Comparison of ENCODE assay signal across 20 cellular contexts in the genomic region with DNA sequence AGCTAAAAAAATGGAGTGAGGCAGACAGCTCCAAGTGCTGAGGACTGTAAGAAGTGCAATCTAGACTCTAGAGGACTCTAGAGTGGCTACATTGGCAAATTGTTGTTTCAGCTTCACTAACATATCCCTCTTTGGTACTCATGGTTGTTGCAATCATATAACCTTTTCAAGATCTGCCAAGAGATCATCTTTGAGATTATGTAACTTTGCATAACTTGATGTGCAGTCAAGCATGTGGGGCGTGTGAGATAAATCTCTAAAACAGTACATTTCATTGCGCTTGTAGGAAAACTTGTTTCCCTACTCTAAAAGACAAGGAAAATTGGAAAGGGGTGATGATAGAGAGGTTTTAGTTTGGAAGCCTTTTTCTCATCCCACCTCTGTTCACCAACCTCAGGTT. TPM values are rescaled to one million over a fixed set of nuclear protein-coding genes. Genes with fewer than 3 reads are reported as not detected.
DNase-seq lines count a peak whose midpoint lies in the region; TF ChIP-seq lines count a peak whose summit lies in the region.
"Had no signal": no experiment of that assay in that cellular context is flagged by ENCODE, and none has a peak within 500 bp of the region (broad histone marks: within the 10 kb centered on the region; RNA-seq: fewer than 3 reads in every experiment).

No MANE protein-coding gene starts in this region.

- H3K18ac ChIP-seq in trophoblast cell (ENCODE audit: low read length), result no peak overlapping the region

- H3K4me1 ChIP-seq in Karpas-422 (ENCODE audit: low read length) (peaks cover 13% of the 10 kb centered on the region), trophoblast cell (ENCODE audit: control insufficient read depth in 1 of 2, insufficient read depth in 2 of 2, low read length in 2 of 2) (no peaks in the 10 kb centered on the region)

- no peaks in the 10 kb centered on the region for H3K9me3 ChIP-seq in Karpas-422 (ENCODE audit: low read length)
- no peaks in the 10 kb centered on the region for H3K9me3 ChIP-seq in trophoblast cell (ENCODE audit: insufficient read depth, low read depth, low read length)

- H3K14ac ChIP-seq in trophoblast cell (ENCODE audit: low read length), result no peak overlapping the region

- no peaks in the 10 kb centered on the region for H3K36me3 ChIP-seq in Karpas-422 (ENCODE audit: insufficient read depth, low read length)
- H3K36me3 ChIP-seq in trophoblast cell (ENCODE audit: control insufficient read depth in 1 of 2, insufficient read depth in 2 of 2, low read length in 2 of 2), result no peaks in the 10 kb centered on the region

- no peak overlapping the region for H2BK12ac ChIP-seq in trophoblast cell (ENCODE audit: low read length)

- H3K27me3 ChIP-seq in Karpas-422 (ENCODE audit: low read length) (no peaks in the 10 kb centered on the region), trophoblast cell (ENCODE audit: insufficient read depth, low read length) (no peaks in the 10 kb centered on the region)

- TF ChIP-seq CTCF in epithelial cell of esophagus (IDR thresholded peaks at IDR 0.05; ENCODE audit: insufficient read depth, low read depth, low read length, missing control alignments), result no peak

- no peaks in the 10 kb centered on the region for H3K9me2 ChIP-seq in Karpas-422 (replicated peaks; ENCODE audit: insufficient read depth, low read length)

- H3K79me2 ChIP-seq in Karpas-422 (ENCODE audit: low read length) (no peaks in the 10 kb centered on the region), trophoblast cell (ENCODE audit: control insufficient read depth, insufficient read depth, low read length, poor library complexity) (no peaks in the 10 kb centered on the region)

- no peak overlapping the region for H2AFZ ChIP-seq in Karpas-422 (ENCODE audit: low read length)
- H2AFZ ChIP-seq in trophoblast cell (ENCODE audit: insufficient read depth, low read length, poor library complexity), result no peak overlapping the region
- H2AFZ ChIP-seq: GM23338 had no signal

- no peaks in the 10 kb centered on the region for H3K79me1 ChIP-seq in trophoblast cell (ENCODE audit: low read length)

- peak; percentile 43 for DNase-seq in DMS79 treated with DMSO at 0.1 percent for 48 hours (lab: John Stamatoyannopoulos, UW)
- DNase-seq in Karpas-422, result peak; percentile 46
- peak; percentile 14 for DNase-seq in epithelial cell of esophagus (ENCODE audit: low read depth)
- peak; percentile 9 to 66 for DNase-seq in trophoblast cell
- DNase-seq in dedifferentiated amniotic fluid mesenchymal stem cell (ENCODE audit: extremely low spot score), result no peak
- DNase-seq in RKO (ENCODE audit: low spot score), result no peak
- no peak for DNase-seq in amygdala (lab: John Stamatoyannopoulos, UW)
- DNase-seq: C1 segment of cervical spinal cord, COR-L47, EL, GDM1, H9, HFFc6 had no signal

- H4K20me1 ChIP-seq in Karpas-422 (ENCODE audit: insufficient read depth, low read depth, low read length), result no peaks in the 10 kb centered on the region

- no CpG with 5 or more reads among the region's 2 CpGs for WGBS in trophoblast cell (ENCODE audit: extremely low coverage, insufficient coverage, insufficient read length)

- H2AK5ac ChIP-seq in trophoblast cell (ENCODE audit: low read length), result no peak overlapping the region

- no peak overlapping the region for H2BK120ac ChIP-seq in trophoblast cell (ENCODE audit: insufficient read depth, low read length, poor library complexity)

- H3K23ac ChIP-seq in trophoblast cell (ENCODE audit: low read length), result no peak overlapping the region

- H3K4ac ChIP-seq in trophoblast cell (ENCODE audit: low read depth, low read length), result no peak overlapping the region

- no peak overlapping the region for H3K27ac ChIP-seq in Karpas-422 (ENCODE audit: low read length)
- H3K27ac ChIP-seq in trophoblast cell (ENCODE audit: low read depth, low read length), result no peak overlapping the region

- H3K4me3 ChIP-seq in Karpas-422 (ENCODE audit: low read length) (no peak overlapping the region), epithelial cell of esophagus (ENCODE audit: low read length) (no peak overlapping the region), trophoblast cell (ENCODE audit: low read depth, low read length) (no peak overlapping the region)
- H3K4me3 ChIP-seq: GM23338 had no signal

- no peak overlapping the region for H2BK5ac ChIP-seq in trophoblast cell (ENCODE audit: low read depth, low read length, poor library complexity)

- no peak overlapping the region for H4K91ac ChIP-seq in trophoblast cell (ENCODE audit: low read depth, low read length)

- H4K8ac ChIP-seq in trophoblast cell (ENCODE audit: low read depth, low read length), result no peak overlapping the region

- no peak overlapping the region for H4K12ac ChIP-seq in trophoblast cell (ENCODE audit: low read depth, low read length)

- H3K4me2 ChIP-seq in Karpas-422 (ENCODE audit: low read depth, low read length, poor library complexity, severe bottlenecking) (peak overlapping the region; percentile 14), trophoblast cell (ENCODE audit: low read length) (no peak overlapping the region)
- H3K4me2 ChIP-seq: GM23338 had no signal

- no peak overlapping the region for H3K9ac ChIP-seq in Karpas-422 (ENCODE audit: low read length)
- no peak overlapping the region for H3K9ac ChIP-seq in trophoblast cell (ENCODE audit: low read length)

RNA-seq across cellular contexts. Expression of a gene that starts 11.2 kb away (rescaled TPM):
- not detected in 2 replicates for total RNA-seq in Karpas-422 (2014; rRNA removed; shearing (Covaris generic); ENCODE audit: low replicate concordance)
- polyA plus RNA-seq in trophoblast cell (2013), result not detected in 2 replicates
- total RNA-seq: A172; A673; Calu3; CD4-positive, alpha-beta memory T cell; GM23338; H4; H9; HFFc6 had no signal
- polyA plus RNA-seq: BJ; CD4-positive, alpha-beta memory T cell; GM23338 had no signal

RNA-seq across cellular contexts. Expression of a gene that starts 20.9 kb away (rescaled TPM):
- total RNA-seq in Karpas-422 (2014; rRNA removed; shearing (Covaris generic); ENCODE audit: low replicate concordance), result 25.3 and 48.1 TPM in 2 replicates
- 41.8 and 43.5 TPM in 2 replicates for polyA plus RNA-seq in trophoblast cell (2013)

RNA-seq across cellular contexts. Expression of a gene that starts 55.5 kb away (rescaled TPM):
- not detected in 2 replicates for total RNA-seq in Karpas-422 (2014; rRNA removed; shearing (Covaris generic); ENCODE audit: low replicate concordance)
- 171 and 188 TPM in 2 replicates for polyA plus RNA-seq in trophoblast cell (2013)
- total RNA-seq: A172; A673; CD4-positive, alpha-beta memory T cell; GM23338; H4; H9; HFFc6 had no signal
- polyA plus RNA-seq: BJ; CD4-positive, alpha-beta memory T cell; GM23338 had no signal

Comparison
In these comparisons a context has a peak if more than half of its experiments do, and no peak if none do; other contexts are left out.
1. DNase-seq: peak in DMS79 treated with DMSO at 0.1 percent for 48 hours (single experiment), Karpas-422 (single experiment), epithelial cell of esophagus (single experiment) and trophoblast cell (2 of 2); none in dedifferentiated amniotic fluid mesenchymal stem cell (single experiment), RKO (single experiment) and amygdala (0 of 56).